9 cellular contexts compared by ENCODE assay signal in the genomic region with DNA sequence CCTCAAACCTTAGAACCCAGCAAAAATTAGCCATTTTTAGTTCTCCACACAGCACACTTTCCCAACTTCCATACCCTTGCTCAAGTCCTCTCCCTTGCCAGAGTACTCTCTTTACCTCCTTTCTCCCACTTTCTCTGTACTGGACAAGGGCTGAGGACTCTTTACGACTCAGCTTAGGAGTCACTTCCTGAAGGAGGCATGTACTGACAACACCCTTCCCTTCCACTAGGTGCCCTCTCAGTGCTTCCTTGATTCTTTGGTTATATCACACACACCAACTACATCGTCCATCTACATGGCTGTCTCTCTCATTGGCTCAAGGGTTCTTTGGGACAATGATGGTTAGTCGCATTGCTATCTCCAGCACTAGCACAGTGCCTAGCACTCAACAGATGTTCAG. TPM values are rescaled to one million over a fixed set of nuclear protein-coding genes. Genes with fewer than 3 reads are reported as not detected.
DNase-seq lines count a peak whose midpoint lies in the region; ATAC-seq, FAIRE-seq and TF ChIP-seq lines count a peak whose summit lies in the region.
"Had no signal": no experiment of that assay in that cellular context is flagged by ENCODE, and none has a peak within 500 bp of the region (broad histone marks: within the 10 kb centered on the region; RNA-seq: fewer than 3 reads in every experiment).

No MANE protein-coding gene starts in this region.

- in situ Hi-C loops in K562 (cut with MboI): no loop called here

- peak; percentile 80 for ATAC-seq in GM19467 (IDR thresholded peaks at IDR 0.05; ENCODE audit: unreplicated experiment)
- ATAC-seq in K562: peak; percentile 63; the same call in 1 of the 3 replicates

- no peaks in the 10 kb centered on the region for H3K27me3 ChIP-seq in K562 (ENCODE audit: control insufficient read depth in 2 of 2, insufficient read depth in 2 of 2, low read length in 2 of 2)

- TF ChIP-seq POLR2A in K562 (conservative IDR thresholded peaks at IDR 0.05): no peak

- CTCF ChIA-PET in K562 (lab: Yijun Ruan, JAX; ENCODE audit: low intra/inter-chr PET ratio): no interaction called here

- 30% methylated on average over 3 of the region's 3 CpGs for WGBS in K562 (ENCODE audit: insufficient coverage, low coverage, missing lambda C conversion rate)

- H3K27ac ChIP-seq in K562 (ENCODE audit: extremely low read depth, low read depth, low read length): no peak overlapping the region
- H3K27ac ChIP-seq: SK-N-MC had no signal

- TF ChIP-seq RAD21 in K562 (CRISPR knock-in tag; conservative IDR thresholded peaks at IDR 0.05 in 1 of 2, IDR thresholded peaks at IDR 0.05 in 1 of 2): 0 out of 4 replicates have a peak, but pooled peaks of 1 of the 2 experiments have one; percentile 17

- H3K4me3 ChIP-seq in LNCaP clone FGC (ENCODE audit: low read depth, low read length): no peak overlapping the region
- no peak overlapping the region for H3K4me3 ChIP-seq in K562
- H3K4me3 ChIP-seq: SK-N-MC had no signal

- intact Hi-C loops in K562 (cut with micrococcal nuclease): no loop called here

- H3K9ac ChIP-seq in K562 (ENCODE audit: insufficient read depth in 1 of 2, low read depth in 2 of 2, low read length in 2 of 2): no peak overlapping the region

- H3K9me3 ChIP-seq in K562 (replicated peaks; ENCODE audit: control insufficient read depth, insufficient read depth, low read depth, low read length): no peaks in the 10 kb centered on the region

- no peaks in the 10 kb centered on the region for H4K20me1 ChIP-seq in K562 (replicated peaks; ENCODE audit: control insufficient read depth, insufficient read depth, low read length)

- H3K4me1 ChIP-seq in K562 (replicated peaks in 1 of 2; ENCODE audit: control insufficient read depth in 2 of 2, insufficient read depth in 2 of 2, low read length in 2 of 2): no peaks in the 10 kb centered on the region

- POLR2A ChIA-PET in K562 (lab: Yijun Ruan, JAX): no interaction called here

- H3K4me2 ChIP-seq in K562 (ENCODE audit: insufficient read depth, low read length): no peak overlapping the region

- TF ChIP-seq EP300 in K562 (IDR thresholded peaks at IDR 0.05; ENCODE audit: low read length): no peak

- H3K79me2 ChIP-seq in K562 (ENCODE audit: control insufficient read depth, insufficient read depth, low read length): no peaks in the 10 kb centered on the region

- DNase-seq in COR-L47 (lab: John Stamatoyannopoulos, UW): peak; percentile 42
- DNase-seq in LNCaP clone FGC (ENCODE audit: low read depth): no peak
- no peak for DNase-seq in K562 (ENCODE audit: extremely low read depth in 1 of 4, low spot score in 3 of 4)
- DNase-seq in myocyte (ENCODE audit: low read depth): peak; percentile 57
- no peak for DNase-seq in stimulated activated CD8-positive, alpha-beta memory T cell treated with anti-CD3 and anti-CD28 coated beads, Interleukin-4, amount 100 ng/mL, for 48 hours
- no peak for DNase-seq in middle frontal gyrus (ENCODE audit: extremely low spot score, low spot score)
- DNase-seq in HuH-7.5 (ENCODE audit: low spot score): no peak

- BruUV-seq in K562 (replicated peaks; lab: Mats Ljungman, UMichigan): no TSS peak

- H2AFZ ChIP-seq in K562 (ENCODE audit: low read depth, low read length): no peak overlapping the region

- no peaks in the 10 kb centered on the region for H3K36me3 ChIP-seq in K562 (ENCODE audit: control insufficient read depth, insufficient read depth, low read length)

- H3K9me1 ChIP-seq in K562 (ENCODE audit: control insufficient read depth, insufficient read depth, low read length): no peaks in the 10 kb centered on the region

- TF ChIP-seq CTCF in LNCaP clone FGC (IDR thresholded peaks at IDR 0.05; ENCODE audit: control insufficient read depth, extremely low read depth, insufficient read depth) (peak; percentile 40), K562 (IDR thresholded peaks at IDR 0.05 in 2 of 3, conservative IDR thresholded peaks at IDR 0.05 in 1 of 3; ENCODE audit: insufficient read depth in 2 of 3, low read depth in 1 of 3, low read length in 3 of 3) (0 out of 6 replicates have a peak, but pooled peaks of 1 of the 3 experiments have one; percentile 10)

- FAIRE-seq in K562 (lab: Jason Lieb, UNC): no peak

TF ChIP-seq in K562, 482 proteins besides CTCF, POLR2A, EP300 and RAD21:
- TF ChIP-seq KDM1A (IDR thresholded peaks at IDR 0.05): no peak
- no peak for TF ChIP-seq NFATC3 (IDR thresholded peaks at IDR 0.05)
- no peak for TF ChIP-seq CXXC5 (CRISPR knock-in tag; IDR thresholded peaks at IDR 0.05)
- TF ChIP-seq CEBPG (CRISPR knock-in tag; IDR thresholded peaks at IDR 0.05): no peak
- no peak for TF ChIP-seq CEBPG (tag; conservative IDR thresholded peaks at IDR 0.05 in 1 of 2, IDR thresholded peaks at IDR 0.05 in 1 of 2)
- TF ChIP-seq, protein P1, sequence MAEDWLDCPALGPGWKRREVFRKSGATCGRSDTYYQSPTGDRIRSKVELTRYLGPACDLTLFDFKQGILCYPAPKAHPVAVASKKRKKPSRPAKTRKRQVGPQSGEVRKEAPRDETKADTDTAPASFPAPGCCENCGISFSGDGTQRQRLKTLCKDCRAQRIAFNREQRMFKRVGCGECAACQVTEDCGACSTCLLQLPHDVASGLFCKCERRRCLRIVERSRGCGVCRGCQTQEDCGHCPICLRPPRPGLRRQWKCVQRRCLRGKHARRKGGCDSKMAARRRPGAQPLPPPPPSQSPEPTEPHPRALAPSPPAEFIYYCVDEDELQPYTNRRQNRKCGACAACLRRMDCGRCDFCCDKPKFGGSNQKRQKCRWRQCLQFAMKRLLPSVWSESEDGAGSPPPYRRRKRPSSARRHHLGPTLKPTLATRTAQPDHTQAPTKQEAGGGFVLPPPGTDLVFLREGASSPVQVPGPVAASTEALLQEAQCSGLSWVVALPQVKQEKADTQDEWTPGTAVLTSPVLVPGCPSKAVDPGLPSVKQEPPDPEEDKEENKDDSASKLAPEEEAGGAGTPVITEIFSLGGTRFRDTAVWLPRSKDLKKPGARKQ (CRISPR knock-in tag; IDR thresholded peaks at IDR 0.05): no peak
- no peak for TF ChIP-seq TAL1 (IDR thresholded peaks at IDR 0.05)
- TF ChIP-seq TEAD4 (IDR thresholded peaks at IDR 0.05; ENCODE audit: low read length): no peak
- TF ChIP-seq TEAD4 (CRISPR knock-in tag; IDR thresholded peaks at IDR 0.05; ENCODE audit: borderline replicate concordance): no peak
- TF ChIP-seq ELF2 (CRISPR knock-in tag; IDR thresholded peaks at IDR 0.05): no peak
- no peak for TF ChIP-seq MTA2 (IDR thresholded peaks at IDR 0.05; ENCODE audit: low read depth)
- no peak for TF ChIP-seq ADNP (tag; IDR thresholded peaks at IDR 0.05)
- TF ChIP-seq ZNF324 (CRISPR knock-in tag; IDR thresholded peaks at IDR 0.05): no peak
- no peak for TF ChIP-seq ZBTB17 (CRISPR knock-in tag; IDR thresholded peaks at IDR 0.05)
- no peak for TF ChIP-seq ZNF507 (tag; conservative IDR thresholded peaks at IDR 0.05)
- TF ChIP-seq TCF3 (CRISPR knock-in tag; IDR thresholded peaks at IDR 0.05): no peak
- TF ChIP-seq HSF4 (CRISPR knock-in tag; IDR thresholded peaks at IDR 0.05; ENCODE audit: borderline replicate concordance): no peak
- no peak for TF ChIP-seq ZC3H4 (CRISPR knock-in tag; IDR thresholded peaks at IDR 0.05; ENCODE audit: borderline replicate concordance)
- no peak for TF ChIP-seq DACH1 (IDR thresholded peaks at IDR 0.05; ENCODE audit: partially characterized antibody)
- TF ChIP-seq U2AF2 (optimal IDR thresholded peaks at IDR 0.05; ENCODE audit: low read depth, low read length): no peak
- TF ChIP-seq ZKSCAN3 (CRISPR knock-in tag; IDR thresholded peaks at IDR 0.05): no peak

RNA-seq across cellular contexts. Expression of a gene that starts 5.2 kb away (rescaled TPM):
- total RNA-seq in K562 (2011; cell fraction: chromatin; rRNA removed; ENCODE audit: low replicate concordance): not detected in 2 replicates
- total RNA-seq in K562 (2011; cell fraction: nucleolus; rRNA removed): not detected in 2 replicates
- total RNA-seq in K562 (2011; cell fraction: nucleoplasm; rRNA removed): not detected in 2 replicates
- not detected in 2 replicates for total RNA-seq in K562 (2014; rRNA removed)
- not detected in 2 replicates for total RNA-seq in K562 (2014; rRNA removed; fragmentation: Illumina TruSeq; extraction: Trizol)
- not detected in 2 replicates for total RNA-seq in K562 (2015; rRNA removed; fragmentation: Illumina TruSeq; extraction: Trizol)
- not detected in 2 replicates for total RNA-seq in K562 (2021)
- polyA plus RNA-seq in K562 (2011; rRNA removed): not detected in 2 replicates
- not detected in 2 replicates for polyA plus RNA-seq in K562 (2011; cell fraction: cytosol; rRNA removed)
- not detected in 2 replicates for polyA plus RNA-seq in K562 (2011; cell fraction: nucleus; rRNA removed)
- not detected in 2 replicates for polyA plus RNA-seq in K562 (2012)
- not detected in 2 replicates for polyA plus RNA-seq in K562 (2014; fragmentation: Illumina TruSeq; extraction: Trizol)
- polyA plus RNA-seq in K562 (2014; fragmentation: Nextera tagmentation; extraction: Ambion mirVana): not detected
- not detected in 2 replicates for polyA plus RNA-seq in K562 (2014; rRNA removed)
- polyA minus RNA-seq in K562 (2011; rRNA and poly(A)+ RNA removed): not detected in 2 replicates
- not detected in 2 replicates for polyA minus RNA-seq in K562 (2011; cell fraction: cytosol; rRNA and poly(A)+ RNA removed)
- polyA minus RNA-seq in K562 (2011; cell fraction: nucleus; rRNA and poly(A)+ RNA removed): not detected in 2 replicates
- not detected in 2 replicates for total RNA-seq in myocyte
- polyA plus RNA-seq in myocyte (2012): not detected

RNA-seq across cellular contexts. Expression of a gene that starts 18.6 kb away (rescaled TPM):
- total RNA-seq in K562 (2011; cell fraction: chromatin; rRNA removed; ENCODE audit: low replicate concordance): 4.1 and 4.8 TPM in 2 replicates
- 2.8 and 3.6 TPM in 2 replicates for total RNA-seq in K562 (2011; cell fraction: nucleolus; rRNA removed)
- total RNA-seq in K562 (2011; cell fraction: nucleoplasm; rRNA removed): 7.7 and 8.2 TPM in 2 replicates
- total RNA-seq in K562 (2014; rRNA removed) (14.0 and 14.5 TPM in 2 replicates), K562 (2014; rRNA removed; fragmentation: Illumina TruSeq; extraction: Trizol) (14.0 and 15.0 TPM in 2 replicates), K562 (2015; rRNA removed; fragmentation: Illumina TruSeq; extraction: Trizol) (15.8 and 16.3 TPM in 2 replicates), K562 (2021) (13.8 and 14.1 TPM in 2 replicates), myocyte (48.7 and 66.2 TPM in 2 replicates)
- polyA plus RNA-seq in K562 (2011; rRNA removed) (11.9 and 42.6 TPM in 2 replicates), K562 (2014; fragmentation: Illumina TruSeq; extraction: Trizol) (17.6 and 19.2 TPM in 2 replicates), K562 (2014; fragmentation: Nextera tagmentation; extraction: Ambion mirVana) (10 to 100 TPM; 12.5 to 22.6 TPM), K562 (2014; rRNA removed) (15.6 and 19.6 TPM in 2 replicates)
- 11.2 and 59.9 TPM in 2 replicates for polyA plus RNA-seq in K562 (2011; cell fraction: cytosol; rRNA removed)
- 4.7 and 17.6 TPM in 2 replicates for polyA plus RNA-seq in K562 (2011; cell fraction: nucleus; rRNA removed)
- 19.8 and 33.0 TPM in 2 replicates for polyA plus RNA-seq in K562 (2012)
- 4.8 and 14.9 TPM in 2 replicates for polyA minus RNA-seq in K562 (2011; rRNA and poly(A)+ RNA removed)
- 3.6 and 13.6 TPM in 2 replicates for polyA minus RNA-seq in K562 (2011; cell fraction: cytosol; rRNA and poly(A)+ RNA removed)
- polyA minus RNA-seq in K562 (2011; cell fraction: nucleus; rRNA and poly(A)+ RNA removed): 2.0 and 10.0 TPM in 2 replicates
- polyA plus RNA-seq in myocyte (2012): 88.9 TPM

Comparison
In these comparisons a context has a peak if more than half of its experiments do, and no peak if none do; other contexts are left out.
1. DNase-seq: peak in COR-L47 (single experiment) and myocyte (single experiment); none in LNCaP clone FGC (single experiment), K562 (0 of 4), stimulated activated CD8-positive, alpha-beta memory T cell treated with anti-CD3 and anti-CD28 coated beads, Interleukin-4, amount 100 ng/mL, for 48 hours (single experiment), middle frontal gyrus (single experiment) and HuH-7.5 (single experiment).